In genomic region chr15:100723323-100723801, GRCh38 we compare ENCODE assay signal across 10 cellular contexts.
A peak's percentile ranks its signal among the peaks of the same experiment; 100 is the strongest.
DNase-seq lines count a peak whose midpoint lies in the region; ATAC-seq and TF ChIP-seq lines count a peak whose summit lies in the region.
"Had no signal": no experiment of that assay in that cellular context is flagged by ENCODE, and none has a peak within 500 bp of the region (broad histone marks: within the 10 kb centered on the region; RNA-seq: fewer than 3 reads in every experiment).

No MANE protein-coding gene starts in this region.

- peaks cover 29% of the 10 kb centered on the region for H3K4me1 ChIP-seq in fibroblast of lung (ENCODE audit: control insufficient read depth, extremely low read depth, insufficient read depth, low read length)

- no peak overlapping the region for H3K4me3 ChIP-seq in fibroblast of lung (replicated peaks in 1 of 4; ENCODE audit: control extremely low read depth in 1 of 4, insufficient read depth in 1 of 4, low read depth in 3 of 4, low read length in 4 of 4)

- H3K4me2 ChIP-seq in fibroblast of lung (ENCODE audit: extremely low read depth, insufficient read depth, low read length), result no peak overlapping the region

- H3K27me3 ChIP-seq in fibroblast of lung (ENCODE audit: control insufficient read depth, insufficient read depth, low read length), result no peaks in the 10 kb centered on the region

- no peak overlapping the region for H2AFZ ChIP-seq in fibroblast of lung (ENCODE audit: low read length)

- H3K27ac ChIP-seq in RWPE1, result peak overlapping the region; percentile 65
- H3K27ac ChIP-seq in fibroblast of lung (ENCODE audit: insufficient read depth, low read length), result peak overlapping the region; percentile 98

- in situ Hi-C loops in Caki2 (cut with HindIII; ENCODE audit: low pct_unique_long_range_greater_than_20kb, low sequenced_read_pairs), result no loop called here

- no peaks in the 10 kb centered on the region for H3K9me3 ChIP-seq in fibroblast of lung (ENCODE audit: control insufficient read depth, insufficient read depth, low read depth, low read length)

- no peaks in the 10 kb centered on the region for H3K79me2 ChIP-seq in fibroblast of lung (ENCODE audit: control insufficient read depth, insufficient read depth, low read length)

- DNase-seq in Caki2 (ENCODE audit: low read depth) (peak; percentile 33), RWPE1 (ENCODE audit: low spot score) (no peak), fibroblast of lung (ENCODE audit: low read depth in 2 of 2) (no peak), renal cortical epithelial cell (ENCODE audit: low read depth) (peak; percentile 76), AG08395 (ENCODE audit: low spot score) (no peak), AML-193 (lab: John Stamatoyannopoulos, UW) (no peak), SKM-1 (lab: John Stamatoyannopoulos, UW; ENCODE audit: unreplicated experiment) (no peak)
- DNase-seq: activated CD4-positive, alpha-beta T cell treated with anti-CD3 and anti-CD28 coated beads for 48 hours; occipital lobe had no signal

- no peak overlapping the region for H3K9ac ChIP-seq in fibroblast of lung (ENCODE audit: insufficient read depth, low read length)

- TF ChIP-seq CTCF in RWPE1 (conservative IDR thresholded peaks at IDR 0.05; ENCODE audit: low read depth), result no peak
- TF ChIP-seq CTCF in fibroblast of lung (conservative IDR thresholded peaks at IDR 0.05 in 1 of 2, IDR thresholded peaks at IDR 0.05 in 1 of 2; ENCODE audit: low read depth in 1 of 2, low read length in 2 of 2), result no peak

- H4K20me1 ChIP-seq in fibroblast of lung (ENCODE audit: control insufficient read depth, extremely low read depth, insufficient read depth, low read length), result no peaks in the 10 kb centered on the region

- CTCF ChIA-PET in RWPE1 (lab: Yijun Ruan, JAX), result no interaction called here

- ATAC-seq in GM18502 (IDR thresholded peaks at IDR 0.05; ENCODE audit: poor library complexity, unreplicated experiment), result no peak

- POLR2A ChIA-PET in RWPE1 (lab: Yijun Ruan, JAX; ENCODE audit: low non-redundant PET), result no interaction called here

- H3K36me3 ChIP-seq in fibroblast of lung (ENCODE audit: control insufficient read depth, insufficient read depth, low read length), result no peaks in the 10 kb centered on the region

Comparison
In these comparisons a context has a peak if more than half of its experiments do, and no peak if none do; other contexts are left out.
1. DNase-seq: peak in Caki2 (single experiment) and renal cortical epithelial cell (single experiment); none in RWPE1 (single experiment), fibroblast of lung (0 of 2), AG08395 (single experiment), AML-193 (0 of 2) and SKM-1 (single experiment).